Comparison of ENCODE assay signal across 11 cellular contexts in genomic region chr7:150341263-150342118, GRCh38. TPM values are rescaled to one million over a fixed set of nuclear protein-coding genes. Genes with fewer than 3 reads are reported as not detected.
DNase-seq lines count a peak whose midpoint lies in the region; ATAC-seq and TF ChIP-seq lines count a peak whose summit lies in the region.
"Had no signal": no experiment of that assay in that cellular context is flagged by ENCODE, and none has a peak within 500 bp of the region (broad histone marks: within the 10 kb centered on the region; RNA-seq: fewer than 3 reads in every experiment).

TSS of gene RARRES2 (minus strand) at chr7:150341629. CDS start at chr7:150340609, 1,020 bp downstream.

- DNase-seq in A172 (ENCODE audit: low spot score) (no peak), ascending aorta (ENCODE audit: low spot score in 2 of 2) (peak in 1 of 2 donors; percentile 70), ovary (peak; percentile 90 to 95 (median 92)), GM23248 (no peak), NCI-H524 treated with DMSO at 0.1 percent for 48 hours (lab: John Stamatoyannopoulos, UW) (no peak)
- DNase-seq in effector memory CD4-positive, alpha-beta T cell: no peak
- DNase-seq: brain microvascular endothelial cell, HFFc6, NCI-H146 had no signal

- no peak for ATAC-seq in HG03159 (IDR thresholded peaks at IDR 0.05; ENCODE audit: unreplicated experiment)

- peak; percentile 58 for TF ChIP-seq POLR2A in ovary (IDR thresholded peaks at IDR 0.05)

- no peaks in the 10 kb centered on the region for H3K79me2 ChIP-seq in GM23248 (ENCODE audit: insufficient read depth)

- in situ Hi-C loops in GM23248 (cut with MboI): no loop called here

- H3K4me2 ChIP-seq in GM23248 (ENCODE audit: unreplicated experiment): no peak within 1 kb of the TSS

- no peaks in the 10 kb centered on the region for H3K9me3 ChIP-seq in ascending aorta
- no peaks in the 10 kb centered on the region for H3K9me3 ChIP-seq in ovary
- H3K9me3 ChIP-seq in GM23248 (ENCODE audit: low read depth): no peaks in the 10 kb centered on the region
- no peaks in the 10 kb centered on the region for H3K9me3 ChIP-seq in effector memory CD4-positive, alpha-beta T cell (ENCODE audit: control insufficient read depth, low read length)

- TF ChIP-seq CTCF in ascending aorta (IDR thresholded peaks at IDR 0.05) (no peak), ovary (IDR thresholded peaks at IDR 0.05) (no peak)

- no peak for TF ChIP-seq EP300 in ovary (IDR thresholded peaks at IDR 0.05)

- H3K36me3 ChIP-seq in ascending aorta (no peaks in the 10 kb centered on the region), ovary (no peaks in the 10 kb centered on the region), GM23248 (ENCODE audit: low read depth) (no peaks in the 10 kb centered on the region)
- H3K36me3 ChIP-seq in effector memory CD4-positive, alpha-beta T cell (ENCODE audit: control insufficient read depth, insufficient read depth, low read length): peaks cover 3% of the 10 kb centered on the region
- H3K36me3 ChIP-seq: brain microvascular endothelial cell had no signal

- peaks cover 5 to 7% of the 10 kb centered on the region in 2 donors for H3K4me1 ChIP-seq in ascending aorta
- H3K4me1 ChIP-seq in ovary (ENCODE audit: insufficient read depth): peaks cover 17% of the 10 kb centered on the region
- no peaks in the 10 kb centered on the region for H3K4me1 ChIP-seq in GM23248 (ENCODE audit: insufficient read depth)
- H3K4me1 ChIP-seq in effector memory CD4-positive, alpha-beta T cell (ENCODE audit: control insufficient read depth, insufficient read depth, low read length, poor library complexity, severe bottlenecking): no peaks in the 10 kb centered on the region

- H3K4me3 ChIP-seq in ascending aorta (peak within 1 kb of the TSS; percentile 51 to 68), iPS-11a (ENCODE audit: low read depth, low read length) (peak within 1 kb of the TSS; percentile 66), ovary (peak within 1 kb of the TSS; percentile 84), GM23248 (no peak within 1 kb of the TSS)
- H3K4me3 ChIP-seq in effector memory CD4-positive, alpha-beta T cell (ENCODE audit: insufficient read depth, low read depth, low read length, poor library complexity, severe bottlenecking): no peak within 1 kb of the TSS

- 0 to 1% (median 1%) methylated on average over 49 of the region's 49 CpGs for WGBS in ovary, 3 donors
- 5 to 8% methylated on average over 26 to 49 of the region's 49 CpGs for WGBS in GM23248 (ENCODE audit: low coverage in 1 of 2, low lambda C conversion rate in 2 of 2, missing lambda C conversion rate in 2 of 2), 2 experiments

- H3K27me3 ChIP-seq in ascending aorta (no peaks in the 10 kb centered on the region), ovary (no peaks in the 10 kb centered on the region), GM23248 (replicated peaks; ENCODE audit: insufficient read depth) (peaks cover 26% of the 10 kb centered on the region)
- H3K27me3 ChIP-seq in effector memory CD4-positive, alpha-beta T cell (replicated peaks; ENCODE audit: control insufficient read depth, insufficient read depth, low read length, poor library complexity, severe bottlenecking): peaks cover 10% of the 10 kb centered on the region

- intact Hi-C loops in ascending aorta (cut with DNase I): loop anchor here (2.0 to 5.0 kb wide), 2 partner anchors 27 to 66 kb away; partner anchors contain the start of gene REPIN1
- intact Hi-C loops in ovary (cut with DNase I): loop anchor here in 1 of 4 donors (5.0 kb wide), 1 partner anchor 41 kb away; no protein-coding TSS in a partner anchor

- peak within 1 kb of the TSS; percentile 54 to 63 for H3K27ac ChIP-seq in ascending aorta
- peak within 1 kb of the TSS; percentile 95 for H3K27ac ChIP-seq in ovary
- H3K27ac ChIP-seq in GM23248: no peak within 1 kb of the TSS
- no peak within 1 kb of the TSS for H3K27ac ChIP-seq in effector memory CD4-positive, alpha-beta T cell (ENCODE audit: insufficient read depth, low read length, poor library complexity, severe bottlenecking)
- H3K27ac ChIP-seq: brain microvascular endothelial cell had no signal

- H4K20me1 ChIP-seq in GM23248 (ENCODE audit: insufficient read depth): no peaks in the 10 kb centered on the region

- no peaks in the 10 kb centered on the region for H3K9me2 ChIP-seq in GM23248 (ENCODE audit: insufficient read depth)

- H2AFZ ChIP-seq in GM23248: no peak within 1 kb of the TSS

- H3F3A ChIP-seq in GM23248 (ENCODE audit: insufficient read depth): no peaks in the 10 kb centered on the region

- no peak within 1 kb of the TSS for H3K9ac ChIP-seq in GM23248

RNA-seq across cellular contexts. Expression of gene RARRES2, which starts in this region (rescaled TPM):
- 48.7 and 50.4 TPM in 2 replicates for total RNA-seq in A172 (2014; rRNA removed; shearing (Covaris generic))
- total RNA-seq in ascending aorta: 144 TPM
- 100 to 1,000 TPM; 343 to 622 (median 518) TPM for total RNA-seq in ovary
- 100 to 1,000 TPM in 1 of 2 donors, 10 to 100 TPM in 1; 92.5 to 761 TPM for polyA plus RNA-seq in ovary
- total RNA-seq in GM23248 (2014; rRNA removed; shearing (Covaris generic)): not detected in 2 replicates
- not detected in 2 replicates for polyA plus RNA-seq in GM23248 (2016; fragmentation: Nextera tagmentation; extraction: Ambion mirVana)

Comparison
In these comparisons a context has a peak if more than half of its experiments do, and no peak if none do; other contexts are left out.
1. RNA of gene RARRES2 (total RNA-seq): 343 to 622 TPM in ovary, 144 TPM in ascending aorta (single experiment) and 48.7 to 50.4 TPM in A172; not detected in GM23248; every median in the first group is over 10 times any median in the second.
2. RNA of gene RARRES2 (polyA plus RNA-seq): 92.5 to 761 TPM in ovary; not detected in GM23248; every median in the first group is over 10 times any median in the second.
3. DNase-seq: peak in ovary (5 of 5); none in A172 (single experiment), GM23248 (single experiment), NCI-H524 treated with DMSO at 0.1 percent for 48 hours (single experiment) and effector memory CD4-positive, alpha-beta T cell (0 of 3).
4. H3K27ac ChIP-seq: peak in ascending aorta (2 of 2) and ovary (2 of 2); none in GM23248 (single experiment) and effector memory CD4-positive, alpha-beta T cell (single experiment).
5. H3K4me3 ChIP-seq: peak in ascending aorta (2 of 2), iPS-11a (single experiment) and ovary (single experiment); none in GM23248 (single experiment) and effector memory CD4-positive, alpha-beta T cell (single experiment).